In the genomic region with DNA sequence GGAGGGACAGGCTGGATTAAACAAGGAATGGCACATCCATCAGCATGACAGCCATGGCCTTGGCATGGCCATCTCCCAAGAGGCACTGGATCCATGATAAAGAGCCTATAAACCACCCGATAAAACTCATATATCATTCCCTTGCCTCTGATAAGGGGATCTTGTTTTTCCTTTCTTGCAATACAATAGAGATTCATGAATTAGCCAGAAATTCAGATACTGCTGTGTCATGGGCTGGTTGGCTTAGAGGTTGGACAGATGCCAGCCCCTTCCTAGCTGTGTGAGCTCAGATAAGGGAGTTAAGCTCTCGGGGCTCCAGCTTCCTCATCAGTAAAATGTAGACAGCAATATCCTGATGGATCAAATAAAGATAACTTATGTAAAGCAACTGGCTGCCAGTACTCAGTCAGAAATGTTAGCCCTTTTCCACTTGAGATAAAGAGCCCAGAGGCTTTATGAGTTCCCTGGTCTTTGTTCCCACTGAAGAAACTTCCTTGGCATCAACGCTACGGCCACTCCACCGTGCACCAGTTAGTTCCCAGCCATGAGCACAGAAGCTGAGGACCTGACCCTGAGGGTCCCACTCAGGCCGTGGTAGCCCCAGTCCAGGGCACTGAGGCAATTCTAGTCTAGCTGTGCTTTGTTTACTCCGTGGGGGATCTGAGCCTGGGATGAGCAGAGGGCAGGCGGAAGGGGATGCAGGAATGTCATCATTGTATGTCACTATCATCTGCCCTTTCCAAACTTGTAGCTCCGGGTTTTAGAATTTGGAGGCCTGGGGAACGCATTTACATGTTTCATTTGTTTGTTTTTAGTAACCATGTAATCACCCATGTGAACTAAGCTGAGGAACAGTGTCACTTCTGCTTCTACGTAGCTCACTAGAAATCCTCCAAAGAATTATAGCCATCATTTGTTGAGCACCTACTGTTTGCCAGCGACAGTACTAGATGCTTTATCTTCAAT, we compare ENCODE assay signal across 8 cellular contexts.
DNase-seq lines count a peak whose midpoint lies in the region; ATAC-seq, FAIRE-seq and TF ChIP-seq lines count a peak whose summit lies in the region.

No MANE protein-coding gene starts in this region.

- DNase-seq in GM18507 (ENCODE audit: extremely low spot score, insufficient read length, low read depth) (no peak), astrocyte of the cerebellum (ENCODE audit: low read depth) (peak; percentile 64), kidney tubule cell (ENCODE audit: low spot score) (peak; percentile 75), thoracic aorta (ENCODE audit: low spot score) (peak; percentile 58), osteocyte (ENCODE audit: extremely low spot score, unreplicated experiment) (no peak)
- DNase-seq in activated naive CD4-positive, alpha-beta T cell (lab: John Stamatoyannopoulos, UW): no peak

- H3K4me1 Mint-ChIP-seq in osteocyte (ENCODE audit: unreplicated experiment): peaks cover 1% of the 10 kb centered on the region

- ATAC-seq in thoracic aorta (ENCODE audit: insufficient number of reproducible peaks, low FRiP score, low read depth) (no peak), GM21737 (IDR thresholded peaks at IDR 0.05; ENCODE audit: unreplicated experiment) (no peak)

- H2AFZ ChIP-seq in Loucy (ENCODE audit: low read length): no peak overlapping the region

- H3K27ac ChIP-seq in thoracic aorta: peak overlapping the region in 1 of 2 donors; percentile 34

- H3K27me3 ChIP-seq in Loucy (ENCODE audit: insufficient read depth, low read length, poor library complexity, severe bottlenecking) (no peaks in the 10 kb centered on the region), thoracic aorta (replicated peaks; ENCODE audit: insufficient read depth) (no peaks in the 10 kb centered on the region)

- peaks cover 2% of the 10 kb centered on the region; the same call in 1 of the 2 replicates for H3F3A ChIP-seq in Loucy (ENCODE audit: low read depth)

- no peak overlapping the region for H3K9ac ChIP-seq in Loucy (ENCODE audit: low read depth, low read length, poor library complexity, severe bottlenecking)

- peaks cover 19% of the 10 kb centered on the region for H3K4me1 ChIP-seq in Loucy (ENCODE audit: insufficient read depth, low read length, poor library complexity, severe bottlenecking)
- peaks cover 26 to 29% of the 10 kb centered on the region in 2 donors for H3K4me1 ChIP-seq in thoracic aorta (ENCODE audit: control insufficient read depth in 1 of 2, low read depth in 2 of 2)

- peak overlapping the region; percentile 49 for H3K4me2 ChIP-seq in Loucy (ENCODE audit: low read depth, low read length, poor library complexity, severe bottlenecking)

- no peaks in the 10 kb centered on the region for H4K20me1 ChIP-seq in Loucy (ENCODE audit: insufficient read depth, low read length, poor library complexity, severe bottlenecking)

- no peaks in the 10 kb centered on the region for H3K9me2 ChIP-seq in Loucy (replicated peaks; ENCODE audit: low read depth, low read length)

- H3K79me2 ChIP-seq in Loucy (ENCODE audit: insufficient read depth, low read length): peaks cover 3% of the 10 kb centered on the region; the same call in 1 of the 2 replicates

- H3K4me3 Mint-ChIP-seq in osteocyte (ENCODE audit: unreplicated experiment): no peak overlapping the region

- peak; percentile 65 for FAIRE-seq in GM18507 (lab: Jason Lieb, UNC)

- H3K36me3 Mint-ChIP-seq in osteocyte (ENCODE audit: unreplicated experiment): no peaks in the 10 kb centered on the region

- no peak overlapping the region for H3K27ac Mint-ChIP-seq in osteocyte (ENCODE audit: unreplicated experiment)

- H3K27me3 Mint-ChIP-seq in osteocyte (ENCODE audit: unreplicated experiment): peaks cover 2% of the 10 kb centered on the region

- H3K9me3 ChIP-seq in Loucy (ENCODE audit: insufficient read depth, low read depth, low read length): no peaks in the 10 kb centered on the region
- H3K9me3 ChIP-seq in thoracic aorta: no peaks in the 10 kb centered on the region

- no peak overlapping the region for H3K4me3 ChIP-seq in Loucy (ENCODE audit: low read length, poor library complexity, severe bottlenecking)
- no peak overlapping the region for H3K4me3 ChIP-seq in astrocyte of the cerebellum (ENCODE audit: low read depth, low read length)
- peak overlapping the region; percentile 41 for H3K4me3 ChIP-seq in thoracic aorta

- in situ Hi-C loops in astrocyte of the cerebellum (cut with HindIII; ENCODE audit: low sequenced_read_pairs): no loop called here

- no peak for TF ChIP-seq CTCF in Loucy (conservative IDR thresholded peaks at IDR 0.05; ENCODE audit: low read length)
- no peak for TF ChIP-seq CTCF in astrocyte of the cerebellum (IDR thresholded peaks at IDR 0.05; ENCODE audit: low read depth, low read length, missing control alignments)
- no peak for TF ChIP-seq CTCF in thoracic aorta (IDR thresholded peaks at IDR 0.05)
- TF ChIP-seq CTCF in osteocyte (IDR thresholded peaks at IDR 0.05): no peak

- no peaks in the 10 kb centered on the region for H3K9me3 Mint-ChIP-seq in osteocyte (ENCODE audit: unreplicated experiment)

- H3K36me3 ChIP-seq in Loucy (ENCODE audit: insufficient read depth, low read length) (no peaks in the 10 kb centered on the region), thoracic aorta (no peaks in the 10 kb centered on the region)

Comparison
In these comparisons a context has a peak if more than half of its experiments do, and no peak if none do; other contexts are left out.
1. DNase-seq: peak in astrocyte of the cerebellum (single experiment), kidney tubule cell (single experiment) and thoracic aorta (single experiment); none in GM18507 (single experiment), activated naive CD4-positive, alpha-beta T cell (0 of 4) and osteocyte (single experiment).